ENCODE assay signal across 1 cellular context in the genomic region with DNA sequence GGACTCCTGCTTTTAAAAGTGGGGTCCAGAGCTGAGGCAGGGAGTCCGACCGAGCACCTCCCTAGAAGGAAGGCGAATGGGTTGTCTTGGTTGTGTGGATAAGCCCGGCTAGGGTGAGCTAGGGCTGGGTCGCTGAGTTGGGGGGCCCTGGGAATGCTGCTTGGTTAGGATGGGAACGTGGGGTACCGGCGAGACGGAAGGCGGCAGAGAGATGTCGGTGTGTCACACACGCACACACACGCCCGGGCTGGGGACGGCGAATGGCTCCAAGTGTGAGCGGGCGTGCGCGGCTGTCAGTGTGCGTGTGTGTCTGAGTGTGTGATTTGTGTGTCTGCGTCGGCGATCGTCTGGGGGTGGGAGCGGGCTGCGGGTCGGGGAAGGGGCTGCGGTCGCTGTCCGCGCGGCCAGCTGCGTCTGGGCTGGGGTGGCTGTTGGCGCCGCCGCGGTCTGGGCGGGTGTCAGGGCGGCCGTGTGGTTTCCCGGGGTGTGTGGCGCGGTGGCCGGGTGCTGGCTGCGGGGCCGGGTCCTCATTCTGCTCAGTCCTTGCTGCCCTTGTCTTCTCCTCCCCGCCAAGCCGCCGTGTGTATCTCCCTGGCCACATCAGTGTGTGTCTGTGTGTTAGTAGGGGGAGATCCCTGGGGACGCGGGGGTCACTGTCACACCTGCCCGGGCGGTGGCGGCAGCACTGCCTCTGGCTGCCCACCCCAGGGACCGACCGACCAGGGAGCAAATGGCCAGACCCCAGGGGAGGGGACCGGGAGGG.
TF ChIP-seq lines count a peak whose summit lies in the region.

No MANE protein-coding gene starts in this region.

TF ChIP-seq in HEK293, 187 proteins besides CTCF, POLR2A, EP300 and RAD21 (continued from another document and continues in another):
- TF ChIP-seq, protein P1, sequence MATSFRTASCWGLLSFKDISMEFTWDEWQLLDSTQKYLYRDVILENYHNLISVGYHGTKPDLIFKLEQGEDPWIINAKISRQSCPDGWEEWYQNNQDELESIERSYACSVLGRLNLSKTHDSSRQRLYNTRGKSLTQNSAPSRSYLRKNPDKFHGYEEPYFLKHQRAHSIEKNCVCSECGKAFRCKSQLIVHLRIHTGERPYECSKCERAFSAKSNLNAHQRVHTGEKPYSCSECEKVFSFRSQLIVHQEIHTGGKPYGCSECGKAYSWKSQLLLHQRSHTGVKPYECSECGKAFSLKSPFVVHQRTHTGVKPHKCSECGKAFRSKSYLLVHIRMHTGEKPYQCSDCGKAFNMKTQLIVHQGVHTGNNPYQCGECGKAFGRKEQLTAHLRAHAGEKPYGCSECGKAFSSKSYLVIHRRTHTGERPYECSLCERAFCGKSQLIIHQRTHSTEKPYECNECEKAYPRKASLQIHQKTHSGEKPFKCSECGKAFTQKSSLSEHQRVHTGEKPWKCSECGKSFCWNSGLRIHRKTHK (tag by site-specific recombination; IDR thresholded peaks at IDR 0.05): no peak
- no peak for TF ChIP-seq SALL2 (tag by site-specific recombination; IDR thresholded peaks at IDR 0.05; ENCODE audit: borderline replicate concordance)
- TF ChIP-seq ZNF626 (tag by site-specific recombination; IDR thresholded peaks at IDR 0.05): no peak
- peak; percentile 92 for TF ChIP-seq EGR2 (tag by site-specific recombination; IDR thresholded peaks at IDR 0.05; ENCODE audit: low read depth)
- TF ChIP-seq ZNF121 (tag by site-specific recombination; IDR thresholded peaks at IDR 0.05): no peak
- TF ChIP-seq, protein P2, sequence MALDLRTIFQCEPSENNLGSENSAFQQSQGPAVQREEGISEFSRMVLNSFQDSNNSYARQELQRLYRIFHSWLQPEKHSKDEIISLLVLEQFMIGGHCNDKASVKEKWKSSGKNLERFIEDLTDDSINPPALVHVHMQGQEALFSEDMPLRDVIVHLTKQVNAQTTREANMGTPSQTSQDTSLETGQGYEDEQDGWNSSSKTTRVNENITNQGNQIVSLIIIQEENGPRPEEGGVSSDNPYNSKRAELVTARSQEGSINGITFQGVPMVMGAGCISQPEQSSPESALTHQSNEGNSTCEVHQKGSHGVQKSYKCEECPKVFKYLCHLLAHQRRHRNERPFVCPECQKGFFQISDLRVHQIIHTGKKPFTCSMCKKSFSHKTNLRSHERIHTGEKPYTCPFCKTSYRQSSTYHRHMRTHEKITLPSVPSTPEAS (tag by site-specific recombination; IDR thresholded peaks at IDR 0.05): no peak; the same call in 1 of the 2 replicates
- TF ChIP-seq KLF9 (tag by site-specific recombination; IDR thresholded peaks at IDR 0.05; ENCODE audit: low read depth): peak; percentile 22; the same call in 1 of the 2 replicates
- no peak for TF ChIP-seq ZNF426 (tag by site-specific recombination; IDR thresholded peaks at IDR 0.05)
- TF ChIP-seq ZNF223 (tag by site-specific recombination; IDR thresholded peaks at IDR 0.05): no peak
- no peak for TF ChIP-seq SETDB1 (IDR thresholded peaks at IDR 0.05; ENCODE audit: insufficient read length, low read length)
- no peak for TF ChIP-seq ZNF585B (tag by site-specific recombination; IDR thresholded peaks at IDR 0.05)
- no peak; the same call in none of the 2 replicates for TF ChIP-seq KLF1 (tag by site-specific recombination; IDR thresholded peaks at IDR 0.05)
- TF ChIP-seq HOXC10 (CRISPR knock-in tag; IDR thresholded peaks at IDR 0.05): no peak
- TF ChIP-seq ZSCAN30 (tag by site-specific recombination; IDR thresholded peaks at IDR 0.05): no peak
- no peak; the same call in 1 of the 2 replicates for TF ChIP-seq ZNF777 (tag by site-specific recombination; IDR thresholded peaks at IDR 0.05; ENCODE audit: borderline replicate concordance)
- no peak for TF ChIP-seq ZNF350 (tag by site-specific recombination; IDR thresholded peaks at IDR 0.05)
- TF ChIP-seq ZNF302 (tag by site-specific recombination; IDR thresholded peaks at IDR 0.05; ENCODE audit: low read depth): no peak
- 0 out of 2 replicates have a peak, but pooled peaks have one; percentile 28 for TF ChIP-seq ZSCAN5A (tag by site-specific recombination; IDR thresholded peaks at IDR 0.05)
- no peak for TF ChIP-seq ZNF623 (tag by site-specific recombination; IDR thresholded peaks at IDR 0.05)
- TF ChIP-seq ZNF354C (tag by site-specific recombination; IDR thresholded peaks at IDR 0.05; ENCODE audit: borderline replicate concordance, low read depth): no peak
- no peak for TF ChIP-seq ZNF214 (tag by site-specific recombination; IDR thresholded peaks at IDR 0.05; ENCODE audit: borderline replicate concordance)
- TF ChIP-seq ZNF146 (tag by site-specific recombination; IDR thresholded peaks at IDR 0.05): peak; percentile 28; the same call in 1 of the 2 replicates
- no peak for TF ChIP-seq PBX3 (CRISPR knock-in tag; IDR thresholded peaks at IDR 0.05)
- no peak for TF ChIP-seq ZNF133 (tag by site-specific recombination; IDR thresholded peaks at IDR 0.05)
- TF ChIP-seq ZNF610 (tag by site-specific recombination; IDR thresholded peaks at IDR 0.05; ENCODE audit: borderline replicate concordance): no peak
- no peak for TF ChIP-seq ZBTB6 (tag by site-specific recombination; IDR thresholded peaks at IDR 0.05)
- no peak for TF ChIP-seq ZNF654 (tag by site-specific recombination; IDR thresholded peaks at IDR 0.05; ENCODE audit: low read depth)
- peak; percentile 21; the same call in 1 of the 2 replicates for TF ChIP-seq MYNN (tag by site-specific recombination; IDR thresholded peaks at IDR 0.05; ENCODE audit: borderline replicate concordance)
- TF ChIP-seq ZNF544 (tag by site-specific recombination; IDR thresholded peaks at IDR 0.05): no peak
- peak; percentile 75; the same call in 1 of the 2 replicates for TF ChIP-seq ZBTB17 (tag by site-specific recombination; IDR thresholded peaks at IDR 0.05)
- no peak for TF ChIP-seq ZNF792 (tag by site-specific recombination; IDR thresholded peaks at IDR 0.05)
- TF ChIP-seq ZNF18 (tag by site-specific recombination; IDR thresholded peaks at IDR 0.05): peak; percentile 80; the same call in 1 of the 2 replicates
- no peak for TF ChIP-seq ZNF660 (tag by site-specific recombination; IDR thresholded peaks at IDR 0.05)
- no peak for TF ChIP-seq ZNF16 (tag by site-specific recombination; IDR thresholded peaks at IDR 0.05; ENCODE audit: low read depth)
- no peak for TF ChIP-seq ZBTB1 (tag by site-specific recombination; IDR thresholded peaks at IDR 0.05)
- TF ChIP-seq GFI1B (tag by site-specific recombination; IDR thresholded peaks at IDR 0.05): no peak
- peak; percentile 98 for TF ChIP-seq ZFHX2 (tag by site-specific recombination; conservative IDR thresholded peaks at IDR 0.05)
- no peak for TF ChIP-seq PRDM2 (tag by site-specific recombination; IDR thresholded peaks at IDR 0.05; ENCODE audit: borderline replicate concordance)
- TF ChIP-seq KLF10 (tag by site-specific recombination; IDR thresholded peaks at IDR 0.05): no peak
- no peak for TF ChIP-seq ELK4 (IDR thresholded peaks at IDR 0.05; ENCODE audit: borderline replicate concordance, low read depth, low read length)
- TF ChIP-seq ZFP3 (tag by site-specific recombination; IDR thresholded peaks at IDR 0.05; ENCODE audit: low read depth): no peak
